ENCODE assay signal across 13 cellular contexts in the genomic region with DNA sequence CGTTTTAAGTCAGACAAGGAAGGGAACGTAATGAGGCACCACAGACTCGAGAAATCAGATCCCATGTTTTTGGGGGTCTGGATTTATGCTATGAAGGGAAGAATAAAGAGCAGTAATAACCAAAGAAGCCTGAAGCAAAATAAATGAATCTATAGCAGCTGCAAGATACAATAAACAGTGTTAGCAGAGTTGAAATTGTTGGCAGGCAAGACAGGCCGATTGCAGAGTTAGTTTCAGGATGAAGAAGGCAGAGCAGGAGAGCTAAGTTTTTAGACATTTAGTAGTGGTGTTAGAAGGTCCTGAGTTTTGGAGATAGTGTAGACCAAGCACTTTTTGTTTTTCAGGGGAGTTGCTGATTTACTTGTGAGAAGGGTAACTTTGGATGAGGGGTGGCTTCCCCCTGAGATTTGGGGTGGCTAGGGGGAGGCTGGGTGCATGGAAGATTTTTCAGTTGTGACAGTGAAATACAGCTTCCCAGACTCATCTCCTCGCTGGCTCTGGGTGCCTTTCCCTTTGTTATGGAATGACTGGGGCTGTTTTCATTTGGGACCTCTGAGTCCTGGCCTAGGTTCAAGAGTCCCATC. TPM values are rescaled to one million over a fixed set of nuclear protein-coding genes. Genes with fewer than 3 reads are reported as not detected.
DNase-seq lines count a peak whose midpoint lies in the region; ATAC-seq and TF ChIP-seq lines count a peak whose summit lies in the region.
"Had no signal": no experiment of that assay in that cellular context is flagged by ENCODE, and none has a peak within 500 bp of the region (broad histone marks: within the 10 kb centered on the region; RNA-seq: fewer than 3 reads in every experiment).

No MANE protein-coding gene starts in this region.

- H3K27me3 Mint-ChIP-seq in WTC11 (ENCODE audit: low read depth) = no peaks in the 10 kb centered on the region
- H3K27me3 Mint-ChIP-seq: stimulated activated naive CD8-positive, alpha-beta T cell treated with anti-CD3 and anti-CD28 coated beads, Interleukin-15, amount 100 ng/mL, for 72 hours had no signal

- POLR2A ChIA-PET in WTC11 (lab: Charles Lee) = no interaction called here

- CTCF ChIA-PET in WTC11 (lab: Charles Lee) = interaction anchor here (0.5 to 1.1 kb wide), 5 partner anchors 11 to 596 kb away, joined by 3 to 5 read pairs (median 3); no protein-coding TSS in a partner anchor

- H3K36me3 ChIP-seq in rectal smooth muscle tissue (ENCODE audit: control insufficient read depth, insufficient read depth, low read length) = no peaks in the 10 kb centered on the region

- peaks cover 33% of the 10 kb centered on the region for H3K4me1 ChIP-seq in rectal smooth muscle tissue (ENCODE audit: control insufficient read depth, insufficient read depth, low read length)

- ATAC-seq in WTC11 (peak; percentile 16; the same call in 1 of the 2 replicates), Right ventricle myocardium superior (ENCODE audit: poor library complexity) (peak; percentile 40), GM21423 (IDR thresholded peaks at IDR 0.05; ENCODE audit: unreplicated experiment) (no peak), HG03442 (IDR thresholded peaks at IDR 0.05; ENCODE audit: unreplicated experiment) (no peak), HG02870 (IDR thresholded peaks at IDR 0.05; ENCODE audit: unreplicated experiment) (no peak)
- ATAC-seq: natural killer cell; stimulated activated naive CD8-positive, alpha-beta T cell treated with anti-CD3 and anti-CD28 coated beads, Interleukin-15, amount 100 ng/mL, for 72 hours had no signal

- H3K27ac Mint-ChIP-seq in WTC11 = peak overlapping the region; percentile 60; the same call in 1 of the 2 replicates
- H3K27ac Mint-ChIP-seq: natural killer cell; stimulated activated naive CD8-positive, alpha-beta T cell treated with anti-CD3 and anti-CD28 coated beads, Interleukin-15, amount 100 ng/mL, for 72 hours; T-helper 1 cell treated with Interleukin-12 subunit alpha and Interleukin-12 subunit beta and Interleukin-4 antibody, amounts not matched to agents 30 μg/mL and 1 μg/mL, for 36 hours had no signal

- peak overlapping the region; percentile 95 for H3K27ac ChIP-seq in rectal smooth muscle tissue (ENCODE audit: low read depth, low read length)

- no peak overlapping the region for H3K4me3 Mint-ChIP-seq in WTC11
- H3K4me3 Mint-ChIP-seq: natural killer cell; stimulated activated naive CD8-positive, alpha-beta T cell treated with anti-CD3 and anti-CD28 coated beads, Interleukin-15, amount 100 ng/mL, for 72 hours; T-helper 1 cell treated with Interleukin-12 subunit alpha and Interleukin-12 subunit beta and Interleukin-4 antibody, amounts not matched to agents 30 μg/mL and 1 μg/mL, for 36 hours had no signal

- peaks cover 21% of the 10 kb centered on the region for H3K4me1 Mint-ChIP-seq in WTC11
- H3K4me1 Mint-ChIP-seq: natural killer cell; stimulated activated naive CD8-positive, alpha-beta T cell treated with anti-CD3 and anti-CD28 coated beads, Interleukin-15, amount 100 ng/mL, for 72 hours had no signal

- peak overlapping the region; percentile 36 for H3K9ac ChIP-seq in rectal smooth muscle tissue (ENCODE audit: low read length)

- intact Hi-C loops in Right ventricle myocardium superior (cut with DNase I) = loop anchor here (5.0 kb wide), 1 partner anchor 59 kb away; no protein-coding TSS in a partner anchor

- no peaks in the 10 kb centered on the region for H3K9me3 Mint-ChIP-seq in WTC11
- H3K9me3 Mint-ChIP-seq: natural killer cell; stimulated activated naive CD8-positive, alpha-beta T cell treated with anti-CD3 and anti-CD28 coated beads, Interleukin-15, amount 100 ng/mL, for 72 hours; T-helper 1 cell treated with Interleukin-12 subunit alpha and Interleukin-12 subunit beta and Interleukin-4 antibody, amounts not matched to agents 30 μg/mL and 1 μg/mL, for 36 hours had no signal

- no peaks in the 10 kb centered on the region for H3K36me3 Mint-ChIP-seq in WTC11
- H3K36me3 Mint-ChIP-seq: natural killer cell had no signal

- H3K27me3 ChIP-seq in rectal smooth muscle tissue (ENCODE audit: control insufficient read depth, insufficient read depth, low read length) = no peaks in the 10 kb centered on the region

- TF ChIP-seq CTCF in WTC11 (IDR thresholded peaks at IDR 0.05) = no peak

- H3K4me3 ChIP-seq in rectal smooth muscle tissue (ENCODE audit: low read length) = peak overlapping the region; percentile 79

- DNase-seq in EL (peak; percentile 59), WTC11 (ENCODE audit: low spot score) (no peak), Right ventricle myocardium superior (no peak)
- no peak for DNase-seq in central memory CD4-positive, alpha-beta T cell
- DNase-seq: DMS79; MV-4-11; natural killer cell; stimulated activated naive CD8-positive, alpha-beta T cell treated with anti-CD3 and anti-CD28 coated beads, Interleukin-15, amount 100 ng/mL, for 72 hours had no signal

TF ChIP-seq in WTC11, 78 proteins besides CTCF, POLR2A, EP300 and RAD21 (continues in another document):
- TF ChIP-seq, protein P1, sequence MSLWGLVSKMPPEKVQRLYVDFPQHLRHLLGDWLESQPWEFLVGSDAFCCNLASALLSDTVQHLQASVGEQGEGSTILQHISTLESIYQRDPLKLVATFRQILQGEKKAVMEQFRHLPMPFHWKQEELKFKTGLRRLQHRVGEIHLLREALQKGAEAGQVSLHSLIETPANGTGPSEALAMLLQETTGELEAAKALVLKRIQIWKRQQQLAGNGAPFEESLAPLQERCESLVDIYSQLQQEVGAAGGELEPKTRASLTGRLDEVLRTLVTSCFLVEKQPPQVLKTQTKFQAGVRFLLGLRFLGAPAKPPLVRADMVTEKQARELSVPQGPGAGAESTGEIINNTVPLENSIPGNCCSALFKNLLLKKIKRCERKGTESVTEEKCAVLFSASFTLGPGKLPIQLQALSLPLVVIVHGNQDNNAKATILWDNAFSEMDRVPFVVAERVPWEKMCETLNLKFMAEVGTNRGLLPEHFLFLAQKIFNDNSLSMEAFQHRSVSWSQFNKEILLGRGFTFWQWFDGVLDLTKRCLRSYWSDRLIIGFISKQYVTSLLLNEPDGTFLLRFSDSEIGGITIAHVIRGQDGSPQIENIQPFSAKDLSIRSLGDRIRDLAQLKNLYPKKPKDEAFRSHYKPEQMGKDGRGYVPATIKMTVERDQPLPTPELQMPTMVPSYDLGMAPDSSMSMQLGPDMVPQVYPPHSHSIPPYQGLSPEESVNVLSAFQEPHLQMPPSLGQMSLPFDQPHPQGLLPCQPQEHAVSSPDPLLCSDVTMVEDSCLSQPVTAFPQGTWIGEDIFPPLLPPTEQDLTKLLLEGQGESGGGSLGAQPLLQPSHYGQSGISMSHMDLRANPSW (CRISPR knock-in tag; conservative IDR thresholded peaks at IDR 0.05; ENCODE audit: low read depth) = no peak
- TF ChIP-seq NFATC4 (CRISPR knock-in tag; IDR thresholded peaks at IDR 0.05) (no peak), SP1 (CRISPR knock-in tag; conservative IDR thresholded peaks at IDR 0.05) (no peak), IRF2 (CRISPR knock-in tag; IDR thresholded peaks at IDR 0.05; ENCODE audit: borderline replicate concordance, low read depth) (no peak)
- TF ChIP-seq, protein P2, sequence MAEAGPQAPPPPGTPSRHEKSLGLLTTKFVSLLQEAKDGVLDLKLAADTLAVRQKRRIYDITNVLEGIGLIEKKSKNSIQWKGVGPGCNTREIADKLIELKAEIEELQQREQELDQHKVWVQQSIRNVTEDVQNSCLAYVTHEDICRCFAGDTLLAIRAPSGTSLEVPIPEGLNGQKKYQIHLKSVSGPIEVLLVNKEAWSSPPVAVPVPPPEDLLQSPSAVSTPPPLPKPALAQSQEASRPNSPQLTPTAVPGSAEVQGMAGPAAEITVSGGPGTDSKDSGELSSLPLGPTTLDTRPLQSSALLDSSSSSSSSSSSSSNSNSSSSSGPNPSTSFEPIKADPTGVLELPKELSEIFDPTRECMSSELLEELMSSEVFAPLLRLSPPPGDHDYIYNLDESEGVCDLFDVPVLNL (CRISPR knock-in tag; IDR thresholded peaks at IDR 0.05; ENCODE audit: borderline replicate concordance, low read depth) = no peak
- TF ChIP-seq, protein P3, sequence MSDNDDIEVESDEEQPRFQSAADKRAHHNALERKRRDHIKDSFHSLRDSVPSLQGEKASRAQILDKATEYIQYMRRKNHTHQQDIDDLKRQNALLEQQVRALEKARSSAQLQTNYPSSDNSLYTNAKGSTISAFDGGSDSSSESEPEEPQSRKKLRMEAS (CRISPR knock-in tag; IDR thresholded peaks at IDR 0.05) = no peak
- TF ChIP-seq, protein P4, sequence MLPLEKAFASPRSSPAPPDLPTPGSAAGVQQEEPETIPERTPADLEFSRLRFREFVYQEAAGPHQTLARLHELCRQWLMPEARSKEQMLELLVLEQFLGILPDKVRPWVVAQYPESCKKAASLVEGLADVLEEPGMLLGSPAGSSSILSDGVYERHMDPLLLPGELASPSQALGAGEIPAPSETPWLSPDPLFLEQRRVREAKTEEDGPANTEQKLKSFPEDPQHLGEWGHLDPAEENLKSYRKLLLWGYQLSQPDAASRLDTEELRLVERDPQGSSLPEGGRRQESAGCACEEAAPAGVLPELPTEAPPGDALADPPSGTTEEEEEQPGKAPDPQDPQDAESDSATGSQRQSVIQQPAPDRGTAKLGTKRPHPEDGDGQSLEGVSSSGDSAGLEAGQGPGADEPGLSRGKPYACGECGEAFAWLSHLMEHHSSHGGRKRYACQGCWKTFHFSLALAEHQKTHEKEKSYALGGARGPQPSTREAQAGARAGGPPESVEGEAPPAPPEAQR (CRISPR knock-in tag; IDR thresholded peaks at IDR 0.05) = no peak
- TF ChIP-seq, protein P5, sequence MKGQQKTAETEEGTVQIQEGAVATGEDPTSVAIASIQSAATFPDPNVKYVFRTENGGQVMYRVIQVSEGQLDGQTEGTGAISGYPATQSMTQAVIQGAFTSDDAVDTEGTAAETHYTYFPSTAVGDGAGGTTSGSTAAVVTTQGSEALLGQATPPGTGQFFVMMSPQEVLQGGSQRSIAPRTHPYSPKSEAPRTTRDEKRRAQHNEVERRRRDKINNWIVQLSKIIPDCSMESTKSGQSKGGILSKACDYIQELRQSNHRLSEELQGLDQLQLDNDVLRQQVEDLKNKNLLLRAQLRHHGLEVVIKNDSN (CRISPR knock-in tag; IDR thresholded peaks at IDR 0.05) = no peak
- TF ChIP-seq, protein P6, sequence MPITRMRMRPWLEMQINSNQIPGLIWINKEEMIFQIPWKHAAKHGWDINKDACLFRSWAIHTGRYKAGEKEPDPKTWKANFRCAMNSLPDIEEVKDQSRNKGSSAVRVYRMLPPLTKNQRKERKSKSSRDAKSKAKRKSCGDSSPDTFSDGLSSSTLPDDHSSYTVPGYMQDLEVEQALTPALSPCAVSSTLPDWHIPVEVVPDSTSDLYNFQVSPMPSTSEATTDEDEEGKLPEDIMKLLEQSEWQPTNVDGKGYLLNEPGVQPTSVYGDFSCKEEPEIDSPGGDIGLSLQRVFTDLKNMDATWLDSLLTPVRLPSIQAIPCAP (CRISPR knock-in tag; IDR thresholded peaks at IDR 0.05) = no peak
- TF ChIP-seq, protein P7, sequence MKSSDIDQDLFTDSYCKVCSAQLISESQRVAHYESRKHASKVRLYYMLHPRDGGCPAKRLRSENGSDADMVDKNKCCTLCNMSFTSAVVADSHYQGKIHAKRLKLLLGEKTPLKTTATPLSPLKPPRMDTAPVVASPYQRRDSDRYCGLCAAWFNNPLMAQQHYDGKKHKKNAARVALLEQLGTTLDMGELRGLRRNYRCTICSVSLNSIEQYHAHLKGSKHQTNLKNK (CRISPR knock-in tag; IDR thresholded peaks at IDR 0.05) = no peak

RNA-seq across cellular contexts. Expression of a gene that starts 0.6 kb away (rescaled TPM):
- total RNA-seq in WTC11 (2021) (0.34 to 0.85 TPM (median 0.46 TPM) in 3 replicates), Right ventricle myocardium superior (36.6 TPM)

Comparison
In these comparisons a context has a peak if more than half of its experiments do, and no peak if none do; other contexts are left out.
1. ATAC-seq: peak in WTC11 (single experiment) and Right ventricle myocardium superior (single experiment); none in GM21423 (single experiment), HG03442 (single experiment) and HG02870 (single experiment).
2. RNA of a gene that starts 0.6 kb away (total RNA-seq): 36.6 TPM in Right ventricle myocardium superior (single experiment); 0.34 to 0.85 TPM in WTC11; every median in the first group is over 10 times any median in the second.